ENCODE assay signal across 14 cellular contexts in genomic region chr1:232170909-232171308, GRCh38.
"Had no signal": no experiment of that assay in that cellular context is flagged by ENCODE, and none has a peak within 500 bp of the region (broad histone marks: within the 10 kb centered on the region; RNA-seq: fewer than 3 reads in every experiment).

No MANE protein-coding gene starts in this region.

- H3K36me3 ChIP-seq: esophagus squamous epithelium, heart right ventricle, left ventricle myocardium inferior, ovary, upper lobe of right lung had no signal

- H3K4me1 ChIP-seq: body of pancreas, esophagus squamous epithelium, heart right ventricle, left ventricle myocardium inferior, testis, upper lobe of right lung had no signal

- DNase-seq: activated CD4-positive, alpha-beta T cell treated with anti-CD3 and anti-CD28 coated beads, Interleukin-2, amount 10 ng/mL, durations not matched to agents 7 days and 5 days; activated CD4-positive, CD25-positive, alpha-beta regulatory T cell; activated naive CD4-positive, alpha-beta T cell treated with anti-CD3 and anti-CD28 coated beads, Interleukin-2, amount 50 U/mL, for 16 hours; body of pancreas; esophagus squamous epithelium; heart right ventricle; left ventricle myocardium inferior; mesenchymal stem cell; ovary; stimulated activated CD4-positive, alpha-beta T cell treated with anti-CD3 and anti-CD28 coated beads, Interleukin-4, amount 100 ng/mL, for 4 hours; stimulated activated naive CD8-positive, alpha-beta T cell treated with anti-CD3 and anti-CD28 coated beads, Interleukin-15, amount 100 ng/mL, for 72 hours; T-helper 17 cell; testis; upper lobe of right lung had no signal

- H3K9me3 ChIP-seq: body of pancreas, esophagus squamous epithelium, ovary, testis, upper lobe of right lung had no signal

- H3K27me3 ChIP-seq: body of pancreas, esophagus squamous epithelium, heart right ventricle, ovary, testis, upper lobe of right lung had no signal

- H3K27ac ChIP-seq: body of pancreas, esophagus squamous epithelium, heart right ventricle, left ventricle myocardium inferior, ovary, testis, upper lobe of right lung had no signal

- H3K4me3 ChIP-seq: body of pancreas, esophagus squamous epithelium, heart right ventricle, left ventricle myocardium inferior, ovary, testis, upper lobe of right lung had no signal

- ATAC-seq: body of pancreas; heart right ventricle; stimulated activated naive CD8-positive, alpha-beta T cell treated with anti-CD3 and anti-CD28 coated beads, Interleukin-15, amount 100 ng/mL, for 72 hours; T-helper 17 cell; upper lobe of right lung had no signal
